37 cellular contexts compared by ENCODE assay signal in genomic region chr3:52796411-52796810, GRCh38. TPM values are rescaled to one million over a fixed set of nuclear protein-coding genes. Genes with fewer than 3 reads are reported as not detected.
"Had no signal": no experiment of that assay in that cellular context is flagged by ENCODE, and none has a peak within 500 bp of the region (broad histone marks: within the 10 kb centered on the region; RNA-seq: fewer than 3 reads in every experiment).

No MANE protein-coding gene starts in this region.

- ATAC-seq: activated CD8-positive, alpha-beta T cell treated with anti-CD3 and anti-CD28 coated beads for 36 hours; activated naive CD4-positive, alpha-beta T cell treated with anti-CD3 and anti-CD28 coated beads, Interleukin-2, amount 50 U/mL, for 72 hours; activated T-cell treated with anti-CD3 and anti-CD28 coated beads, Interleukin-2, amount 50 U/mL, for 4 hours; activated T-cell treated with anti-CD3 and anti-CD28 coated beads, Interleukin-2, amount 50 U/mL, for 72 hours; activated T-helper 17 cell treated with anti-CD3 and anti-CD28 coated beads, Interleukin-2, amount 50 U/mL, for 72 hours; body of pancreas had no signal

- H3K27me3 ChIP-seq: adrenal gland, body of pancreas, brain microvascular endothelial cell, breast epithelium had no signal

- H3K4me3 Mint-ChIP-seq: activated B cell treated with CpG ODN at 0.5 μM for 24 hours; activated CD4-positive, alpha-beta memory T cell treated with anti-CD3 and anti-CD28 coated beads for 36 hours; activated CD4-positive, alpha-beta T cell treated with anti-CD3 and anti-CD28 coated beads, Interleukin-2, amount 10 ng/mL, durations not matched to agents 24 days and 14 days; activated CD8-positive, alpha-beta T cell treated with anti-CD3 and anti-CD28 coated beads for 36 hours; activated naive CD4-positive, alpha-beta T cell treated with anti-CD3 and anti-CD28 coated beads for 36 hours; activated naive CD8-positive, alpha-beta T cell treated with anti-CD3 and anti-CD28 coated beads for 36 hours; activated T-cell treated with anti-CD3 and anti-CD28 coated beads, Interleukin-2, amount 50 U/mL, for 4 hours; activated T-cell treated with anti-CD3 and anti-CD28 coated beads, Interleukin-2, amount 50 U/mL, for 72 hours; activated T-helper 1 cell treated with anti-CD3 and anti-CD28 coated beads, Interleukin-12 subunit alpha, Interleukin-12 subunit beta, Interleukin-2, Interleukin-4 antibody, amounts not matched to agents 30 ng/mL and 10 ng/mL and 1 ng/mL, durations not matched to agents 14 hours and 24 hours and 36 hours; activated T-helper 17 cell treated with anti-CD3 and anti-CD28 coated beads, Interleukin-2, amount 50 U/mL, for 72 hours; T-helper 1 cell treated with Interleukin-12 subunit alpha and Interleukin-12 subunit beta and Interleukin-4 antibody, amounts not matched to agents 30 μg/mL and 1 μg/mL, for 36 hours; T-helper 2 cell treated with Interferon-gamma antibody and Interleukin-4, amounts not matched to agents 5 μg/mL and 100 μg/mL, for 36 hours had no signal

- H3K4me3 ChIP-seq: adrenal gland, body of pancreas, breast epithelium had no signal

- H3K4me1 ChIP-seq: adrenal gland, breast epithelium had no signal

- H3K27ac ChIP-seq: adrenal gland, body of pancreas, brain microvascular endothelial cell, breast epithelium, VCaP had no signal

- H3K27ac Mint-ChIP-seq: activated B cell treated with CpG ODN at 0.5 μM for 24 hours; activated CD4-positive, alpha-beta memory T cell treated with anti-CD3 and anti-CD28 coated beads for 36 hours; activated CD4-positive, alpha-beta T cell treated with anti-CD3 and anti-CD28 coated beads, Interleukin-2, amount 10 ng/mL, durations not matched to agents 24 days and 14 days; activated CD8-positive, alpha-beta T cell treated with anti-CD3 and anti-CD28 coated beads for 36 hours; activated naive CD4-positive, alpha-beta T cell treated with anti-CD3 and anti-CD28 coated beads for 36 hours; activated naive CD4-positive, alpha-beta T cell treated with anti-CD3 and anti-CD28 coated beads, Interleukin-2, amount 50 U/mL, for 72 hours; activated naive CD8-positive, alpha-beta T cell treated with anti-CD3 and anti-CD28 coated beads for 36 hours; activated T-cell treated with anti-CD3 and anti-CD28 coated beads, Interleukin-2, amount 50 U/mL, for 72 hours; activated T-helper 1 cell treated with anti-CD3 and anti-CD28 coated beads, Interleukin-12 subunit alpha, Interleukin-12 subunit beta, Interleukin-2, Interleukin-4 antibody, amounts not matched to agents 30 ng/mL and 10 ng/mL and 1 ng/mL, durations not matched to agents 14 hours and 24 hours and 36 hours; activated T-helper 17 cell treated with anti-CD3 and anti-CD28 coated beads, Interleukin-2, amount 50 U/mL, for 72 hours; T-helper 1 cell treated with Interleukin-12 subunit alpha and Interleukin-12 subunit beta and Interleukin-4 antibody, amounts not matched to agents 30 μg/mL and 1 μg/mL, for 36 hours; T-helper 2 cell treated with Interferon-gamma antibody and Interleukin-4, amounts not matched to agents 5 μg/mL and 100 μg/mL, for 36 hours had no signal

- H3K36me3 ChIP-seq: adrenal gland, brain microvascular endothelial cell, breast epithelium had no signal

- H3K9me3 Mint-ChIP-seq: activated B cell treated with CpG ODN at 0.5 μM for 24 hours; activated CD4-positive, alpha-beta memory T cell treated with anti-CD3 and anti-CD28 coated beads for 36 hours; activated CD4-positive, alpha-beta T cell treated with anti-CD3 and anti-CD28 coated beads, Interleukin-2, amount 10 ng/mL, durations not matched to agents 24 days and 14 days; activated CD8-positive, alpha-beta T cell treated with anti-CD3 and anti-CD28 coated beads for 36 hours; activated naive CD4-positive, alpha-beta T cell treated with anti-CD3 and anti-CD28 coated beads for 36 hours; activated naive CD4-positive, alpha-beta T cell treated with anti-CD3 and anti-CD28 coated beads, Interleukin-2, amount 50 U/mL, for 72 hours; activated naive CD8-positive, alpha-beta T cell treated with anti-CD3 and anti-CD28 coated beads for 36 hours; activated T-cell treated with anti-CD3 and anti-CD28 coated beads, Interleukin-2, amount 50 U/mL, for 4 hours; activated T-cell treated with anti-CD3 and anti-CD28 coated beads, Interleukin-2, amount 50 U/mL, for 72 hours; activated T-helper 1 cell treated with anti-CD3 and anti-CD28 coated beads, Interleukin-12 subunit alpha, Interleukin-12 subunit beta, Interleukin-2, Interleukin-4 antibody, amounts not matched to agents 30 ng/mL and 10 ng/mL and 1 ng/mL, durations not matched to agents 14 hours and 24 hours and 36 hours; activated T-helper 17 cell treated with anti-CD3 and anti-CD28 coated beads, Interleukin-2, amount 50 U/mL, for 72 hours; T-helper 1 cell treated with Interleukin-12 subunit alpha and Interleukin-12 subunit beta and Interleukin-4 antibody, amounts not matched to agents 30 μg/mL and 1 μg/mL, for 36 hours; T-helper 2 cell treated with Interferon-gamma antibody and Interleukin-4, amounts not matched to agents 5 μg/mL and 100 μg/mL, for 36 hours had no signal

- H3K4me1 Mint-ChIP-seq: activated B cell treated with CpG ODN at 0.5 μM for 24 hours; activated naive CD8-positive, alpha-beta T cell treated with anti-CD3 and anti-CD28 coated beads for 36 hours; activated T-helper 17 cell treated with anti-CD3 and anti-CD28 coated beads, Interleukin-2, amount 50 U/mL, for 72 hours had no signal

- DNase-seq: activated B cell treated with CpG ODN at 0.5 μM for 24 hours; activated CD4-positive, alpha-beta memory T cell treated with anti-CD3 and anti-CD28 coated beads for 36 hours; activated CD4-positive, alpha-beta T cell treated with anti-CD3 and anti-CD28 coated beads for 4 hours; activated CD4-positive, alpha-beta T cell treated with anti-CD3 and anti-CD28 coated beads, Interleukin-2, amount 10 ng/mL, durations not matched to agents 24 days and 14 days; activated CD4-positive, alpha-beta T cell treated with anti-CD3 and anti-CD28 coated beads, Interleukin-2, amount 50 U/mL, for 1 hour; activated CD4-positive, alpha-beta T cell treated with anti-CD3 and anti-CD28 coated beads, Interleukin-2, amount 50 U/mL, for 4 hours; activated CD4-positive, CD25-positive, alpha-beta regulatory T cell treated with anti-CD3 and anti-CD28 coated beads, Interleukin-2, amount 50 U/mL, for 72 hours; activated CD8-positive, alpha-beta memory T cell treated with anti-CD3 and anti-CD28 coated beads, Interleukin-2, amount 50 U/mL, for 4 hours; activated CD8-positive, alpha-beta T cell treated with anti-CD3 and anti-CD28 coated beads for 36 hours; activated effector memory CD4-positive, alpha-beta T cell treated with anti-CD3 and anti-CD28 coated beads, Interleukin-2, amount 50 U/mL, for 16 hours; activated gamma-delta T cell treated with Interleukin-2 at 50 U/mL for 16 hours; activated naive CD4-positive, alpha-beta T cell; activated naive CD4-positive, alpha-beta T cell treated with anti-CD3 and anti-CD28 coated beads for 36 hours; activated naive CD4-positive, alpha-beta T cell treated with anti-CD3 and anti-CD28 coated beads, Interleukin-2, amount 50 U/mL, for 16 hours; activated naive CD8-positive, alpha-beta T cell treated with anti-CD3 and anti-CD28 coated beads for 36 hours; activated T-cell treated with anti-CD3 and anti-CD28 coated beads for 4 hours; activated T-cell treated with anti-CD3 and anti-CD28 coated beads, Interleukin-2, amount 50 U/mL, for 1 hour; activated T-cell treated with anti-CD3 and anti-CD28 coated beads, Interleukin-2, amount 50 U/mL, for 4 hours; activated T-cell treated with anti-CD3 and anti-CD28 coated beads, Interleukin-2, amount 50 U/mL, for 72 hours; adrenal gland; amniotic stem cell; aorta; body of pancreas; brain microvascular endothelial cell; central memory CD4-positive, alpha-beta T cell; T-helper 2 cell; T-helper 9 cell had no signal

- H3K36me3 Mint-ChIP-seq: activated CD4-positive, alpha-beta memory T cell treated with anti-CD3 and anti-CD28 coated beads for 36 hours; activated naive CD4-positive, alpha-beta T cell treated with anti-CD3 and anti-CD28 coated beads, Interleukin-2, amount 50 U/mL, for 72 hours; activated naive CD8-positive, alpha-beta T cell treated with anti-CD3 and anti-CD28 coated beads for 36 hours had no signal

- FAIRE-seq: astrocyte, TTC549 had no signal

- H3K9me3 ChIP-seq: adrenal gland, body of pancreas, breast epithelium had no signal

- H3K27me3 Mint-ChIP-seq: activated B cell treated with CpG ODN at 0.5 μM for 24 hours; activated CD4-positive, alpha-beta memory T cell treated with anti-CD3 and anti-CD28 coated beads for 36 hours; activated CD4-positive, alpha-beta T cell treated with anti-CD3 and anti-CD28 coated beads, Interleukin-2, amount 10 ng/mL, durations not matched to agents 24 days and 14 days; activated CD8-positive, alpha-beta T cell treated with anti-CD3 and anti-CD28 coated beads for 36 hours; activated naive CD8-positive, alpha-beta T cell treated with anti-CD3 and anti-CD28 coated beads for 36 hours; activated T-helper 17 cell treated with anti-CD3 and anti-CD28 coated beads, Interleukin-2, amount 50 U/mL, for 72 hours had no signal

RNA-seq across cellular contexts. Expression of gene ITIH3, which starts 1.8 kb away (rescaled TPM):
- total RNA-seq: activated B cell treated with CpG ODN at 0.5 μM for 24 hours; activated CD4-positive, alpha-beta memory T cell treated with anti-CD3 and anti-CD28 coated beads for 36 hours; activated CD4-positive, alpha-beta T cell treated with anti-CD3 and anti-CD28 coated beads, Interleukin-2, amount 10 ng/mL, durations not matched to agents 24 days and 14 days; activated CD8-positive, alpha-beta memory T cell treated with anti-CD3 and anti-CD28 coated beads for 36 hours; activated CD8-positive, alpha-beta T cell treated with anti-CD3 and anti-CD28 coated beads for 36 hours; activated naive CD4-positive, alpha-beta T cell treated with anti-CD3 and anti-CD28 coated beads for 36 hours; activated naive CD4-positive, alpha-beta T cell treated with anti-CD3 and anti-CD28 coated beads, Interleukin-2, amount 50 U/mL, for 72 hours; activated naive CD8-positive, alpha-beta T cell treated with anti-CD3 and anti-CD28 coated beads for 36 hours; activated T-cell treated with anti-CD3 and anti-CD28 coated beads, Interleukin-2, amount 50 U/mL, for 72 hours; activated T-helper 1 cell treated with anti-CD3 and anti-CD28 coated beads, Interleukin-12 subunit alpha, Interleukin-12 subunit beta, Interleukin-2, Interleukin-4 antibody, amounts not matched to agents 30 ng/mL and 10 ng/mL and 1 ng/mL, durations not matched to agents 14 hours and 24 hours and 36 hours; activated T-helper 17 cell treated with anti-CD3 and anti-CD28 coated beads, Interleukin-2, amount 50 U/mL, for 72 hours had no signal

RNA-seq across cellular contexts. Expression of gene ITIH1, which starts 19.0 kb away (rescaled TPM):
- total RNA-seq: activated CD4-positive, alpha-beta memory T cell treated with anti-CD3 and anti-CD28 coated beads for 36 hours; activated CD4-positive, alpha-beta T cell treated with anti-CD3 and anti-CD28 coated beads, Interleukin-2, amount 10 ng/mL, durations not matched to agents 24 days and 14 days; activated CD8-positive, alpha-beta memory T cell treated with anti-CD3 and anti-CD28 coated beads for 36 hours; activated CD8-positive, alpha-beta T cell treated with anti-CD3 and anti-CD28 coated beads for 36 hours; activated naive CD4-positive, alpha-beta T cell treated with anti-CD3 and anti-CD28 coated beads for 36 hours; activated naive CD4-positive, alpha-beta T cell treated with anti-CD3 and anti-CD28 coated beads, Interleukin-2, amount 50 U/mL, for 72 hours; activated naive CD8-positive, alpha-beta T cell treated with anti-CD3 and anti-CD28 coated beads for 36 hours; activated T-cell treated with anti-CD3 and anti-CD28 coated beads, Interleukin-2, amount 50 U/mL, for 72 hours; activated T-helper 1 cell treated with anti-CD3 and anti-CD28 coated beads, Interleukin-12 subunit alpha, Interleukin-12 subunit beta, Interleukin-2, Interleukin-4 antibody, amounts not matched to agents 30 ng/mL and 10 ng/mL and 1 ng/mL, durations not matched to agents 14 hours and 24 hours and 36 hours; activated T-helper 17 cell treated with anti-CD3 and anti-CD28 coated beads, Interleukin-2, amount 50 U/mL, for 72 hours; aorta; astrocyte had no signal

RNA-seq across cellular contexts. Expression of gene MUSTN1, which starts 38.4 kb away (rescaled TPM):
- total RNA-seq: activated CD8-positive, alpha-beta T cell treated with anti-CD3 and anti-CD28 coated beads for 36 hours; astrocyte had no signal
